Comparison of ENCODE assay signal across 8 cellular contexts in genomic region chr22:36853407-36854099, GRCh38. TPM values are rescaled to one million over a fixed set of nuclear protein-coding genes. Genes with fewer than 3 reads are reported as not detected.
DNase-seq lines count a peak whose midpoint lies in the region; ATAC-seq and TF ChIP-seq lines count a peak whose summit lies in the region.

No MANE protein-coding gene starts in this region.

- no peak overlapping the region for H3K4me2 ChIP-seq in GM23338

- H3K36me3 ChIP-seq in BJ (ENCODE audit: control insufficient read depth, insufficient read depth, low read length) (no peaks in the 10 kb centered on the region), GM23338 (ENCODE audit: insufficient read depth) (no peaks in the 10 kb centered on the region), Panc1 (ENCODE audit: control insufficient read depth, insufficient read depth, low read length) (no peaks in the 10 kb centered on the region), prostate gland (no peaks in the 10 kb centered on the region)

- H3K9me3 Mint-ChIP-seq in GM23338: peaks cover 9% of the 10 kb centered on the region; the same call in 2 of the 3 replicates

- H3K4me1 Mint-ChIP-seq in GM23338: peaks cover 11% of the 10 kb centered on the region; the same call in 2 of the 3 replicates

- ATAC-seq in GM23338 (peak; percentile 52), Panc1 (no peak), GM21825 (IDR thresholded peaks at IDR 0.05; ENCODE audit: unreplicated experiment) (no peak), GM21576 (IDR thresholded peaks at IDR 0.05; ENCODE audit: unreplicated experiment) (no peak)

- no peak overlapping the region for H3K4me3 Mint-ChIP-seq in GM23338

- H3K79me2 ChIP-seq in GM23338 (replicated peaks; ENCODE audit: insufficient read depth): no peaks in the 10 kb centered on the region

- H2AFZ ChIP-seq in GM23338: peak overlapping the region; percentile 99

- H3K4me3 ChIP-seq in BJ (ENCODE audit: low read depth, low read length) (no peak overlapping the region), GM23338 (no peak overlapping the region), Panc1 (ENCODE audit: low read depth in 2 of 2, low read length in 2 of 2) (no peak overlapping the region), prostate gland (no peak overlapping the region)

- no peaks in the 10 kb centered on the region for H3K36me3 Mint-ChIP-seq in GM23338 (ENCODE audit: low read depth)

- CTCF ChIA-PET in BJ (lab: Yijun Ruan, JAX) (interaction anchor here (0.6 to 2.6 kb wide), 10 partner anchors 8 to 306 kb away, joined by 3 to 13 read pairs (median 4); no protein-coding TSS in a partner anchor), Panc1 (lab: Charles Lee) (no interaction called here)

- no peaks in the 10 kb centered on the region for H4K20me1 ChIP-seq in GM23338 (replicated peaks; ENCODE audit: insufficient read depth)

- H3K4me1 ChIP-seq in GM23338 (ENCODE audit: insufficient read depth): no peaks in the 10 kb centered on the region
- no peaks in the 10 kb centered on the region for H3K4me1 ChIP-seq in Panc1 (ENCODE audit: control insufficient read depth, insufficient read depth, low read length)
- H3K4me1 ChIP-seq in prostate gland (replicated peaks): no peaks in the 10 kb centered on the region

- H3K27me3 ChIP-seq in BJ (ENCODE audit: control insufficient read depth, insufficient read depth, low read length): peaks cover 14% of the 10 kb centered on the region
- peaks cover 17% of the 10 kb centered on the region for H3K27me3 ChIP-seq in GM23338 (ENCODE audit: insufficient read depth)
- no peaks in the 10 kb centered on the region for H3K27me3 ChIP-seq in Panc1 (ENCODE audit: control insufficient read depth, insufficient read depth, low read length)
- no peaks in the 10 kb centered on the region for H3K27me3 ChIP-seq in prostate gland (replicated peaks; ENCODE audit: insufficient read depth)

- no peak for TF ChIP-seq POLR2A in prostate gland (IDR thresholded peaks at IDR 0.05)

- in situ Hi-C loops in Panc1 (cut with HindIII; ENCODE audit: low pct_unique_long_range_greater_than_20kb, low sequenced_read_pairs): no loop called here

- no peak overlapping the region for H3K27ac Mint-ChIP-seq in GM23338

- peaks cover 5% of the 10 kb centered on the region; the same call in 1 of the 2 replicates for H3K9me2 ChIP-seq in GM23338 (ENCODE audit: insufficient read depth)

- 0 out of 2 replicates have a peak, but pooled peaks cover 6% of the 10 kb centered on the region for H3F3A ChIP-seq in GM23338 (replicated peaks; ENCODE audit: low read depth)

- DNase-seq in BJ (ENCODE audit: low read depth) (no peak), GM23338 (ENCODE audit: low spot score) (peak; percentile 93), Panc1 (ENCODE audit: low read depth, low spot score) (no peak), activated T-helper 1 cell treated with Interleukin-2 at 50 U/mL for 16 hours (ENCODE audit: low read depth) (peak; percentile 80), glomerular visceral epithelial cell (ENCODE audit: extremely low spot score) (peak; percentile 19), prostate gland (ENCODE audit: low spot score) (no peak)

- POLR2A ChIA-PET in BJ (lab: Charles Lee) (no interaction called here), Panc1 (lab: Charles Lee) (no interaction called here)

- no TSS peak for BruUV-seq in Panc1 (replicated peaks; lab: Mats Ljungman, UMichigan)

- H3K27ac ChIP-seq in GM23338 (ENCODE audit: low read depth): no peak overlapping the region
- no peak overlapping the region for H3K27ac ChIP-seq in Panc1 (ENCODE audit: low read length)
- no peak overlapping the region for H3K27ac ChIP-seq in prostate gland

- H3K27me3 Mint-ChIP-seq in GM23338 (ENCODE audit: insufficient read depth, low read depth, poor library complexity): peaks cover 28% of the 10 kb centered on the region

- H3K9me3 ChIP-seq in Panc1 (ENCODE audit: control insufficient read depth, insufficient read depth, low read depth, low read length): no peaks in the 10 kb centered on the region
- H3K9me3 ChIP-seq in prostate gland: no peaks in the 10 kb centered on the region

- intact Hi-C loops in Panc1 (cut with micrococcal nuclease; ENCODE audit: unreplicated experiment) (loop anchor here (5.0 kb wide), 1 partner anchor 124 kb away; no protein-coding TSS in a partner anchor), prostate gland (cut with DNase I) (loop anchor here (2.0 kb wide), 1 partner anchor 77 kb away; the partner anchor contains the start of gene IFT27)

- WGBS in prostate gland: 60% methylated on average over 16 of the region's 16 CpGs

- peak; percentile 65 for TF ChIP-seq CTCF in BJ (IDR thresholded peaks at IDR 0.05; ENCODE audit: insufficient read depth, low read depth, low read length)
- TF ChIP-seq CTCF in GM23338 (conservative IDR thresholded peaks at IDR 0.05; ENCODE audit: low read depth in 2 of 2): peak; percentile 89 to 91
- peak; percentile 75 for TF ChIP-seq CTCF in Panc1 (IDR thresholded peaks at IDR 0.05)
- TF ChIP-seq CTCF in prostate gland (IDR thresholded peaks at IDR 0.05): peak in 3 of 4 experiments; percentile 28 to 45 (median 30)

RNA-seq across cellular contexts. Expression of gene NCF4, which starts 7.3 kb away (rescaled TPM):
- polyA plus RNA-seq in BJ (2011; rRNA removed) (not detected in 2 replicates), GM23338 (2016; fragmentation: Nextera tagmentation; extraction: Ambion mirVana) (not detected in 2 replicates)
- not detected in 2 replicates for polyA minus RNA-seq in BJ (2011; rRNA and poly(A)+ RNA removed)
- not detected in 2 replicates for total RNA-seq in GM23338 (2014; rRNA removed; shearing (Covaris generic))
- total RNA-seq in Panc1 (2021; ENCODE audit: unreplicated experiment) (not detected), prostate gland (1 to 10 TPM in 1 of 2 donors, under 1 TPM in 1; 0.91 to 3.5 TPM)
- polyA plus RNA-seq in Panc1 (2012; ENCODE audit: insufficient read length): not detected

RNA-seq across cellular contexts. Expression of gene PVALB, which starts 36.7 kb away (rescaled TPM):
- polyA plus RNA-seq in BJ (2011; rRNA removed) (not detected in 2 replicates), GM23338 (2016; fragmentation: Nextera tagmentation; extraction: Ambion mirVana) (7.9 and 8.6 TPM in 2 replicates)
- polyA minus RNA-seq in BJ (2011; rRNA and poly(A)+ RNA removed): not detected in 2 replicates
- total RNA-seq in GM23338 (2014; rRNA removed; shearing (Covaris generic)): not detected in 2 replicates
- total RNA-seq in Panc1 (2021; ENCODE audit: unreplicated experiment) (not detected), prostate gland (1 to 10 TPM in 1 of 2 donors, not detected in 1; 3.1 TPM)
- polyA plus RNA-seq in Panc1 (2012; ENCODE audit: insufficient read length): not detected

RNA-seq across cellular contexts. Expression of gene CSF2RB, which starts 59.9 kb away (rescaled TPM):
- polyA plus RNA-seq in BJ (2011; rRNA removed): 0.02 TPM in 2 replicates
- 0.21 TPM in 1 of 2 replicates, not detected in the other for polyA minus RNA-seq in BJ (2011; rRNA and poly(A)+ RNA removed)
- not detected in 2 replicates for total RNA-seq in GM23338 (2014; rRNA removed; shearing (Covaris generic))
- polyA plus RNA-seq in GM23338 (2016; fragmentation: Nextera tagmentation; extraction: Ambion mirVana): not detected in 2 replicates
- total RNA-seq in Panc1 (2021; ENCODE audit: unreplicated experiment): not detected
- not detected for polyA plus RNA-seq in Panc1 (2012; ENCODE audit: insufficient read length)
- 1 to 10 TPM; 1.1 to 3.2 TPM for total RNA-seq in prostate gland

Comparison
In these comparisons a context has a peak if more than half of its experiments do, and no peak if none do; other contexts are left out.
1. DNase-seq: peak in GM23338 (single experiment), activated T-helper 1 cell treated with Interleukin-2 at 50 U/mL for 16 hours (single experiment) and glomerular visceral epithelial cell (single experiment); none in BJ (single experiment), Panc1 (single experiment) and prostate gland (single experiment).
2. CTCF ChIP-seq: peak in every context shown above with its lines; median percentile 90 in GM23338; 75 in Panc1; 65 in BJ; 30 in prostate gland.